1 cellular context compared by ENCODE assay signal in the genomic region with DNA sequence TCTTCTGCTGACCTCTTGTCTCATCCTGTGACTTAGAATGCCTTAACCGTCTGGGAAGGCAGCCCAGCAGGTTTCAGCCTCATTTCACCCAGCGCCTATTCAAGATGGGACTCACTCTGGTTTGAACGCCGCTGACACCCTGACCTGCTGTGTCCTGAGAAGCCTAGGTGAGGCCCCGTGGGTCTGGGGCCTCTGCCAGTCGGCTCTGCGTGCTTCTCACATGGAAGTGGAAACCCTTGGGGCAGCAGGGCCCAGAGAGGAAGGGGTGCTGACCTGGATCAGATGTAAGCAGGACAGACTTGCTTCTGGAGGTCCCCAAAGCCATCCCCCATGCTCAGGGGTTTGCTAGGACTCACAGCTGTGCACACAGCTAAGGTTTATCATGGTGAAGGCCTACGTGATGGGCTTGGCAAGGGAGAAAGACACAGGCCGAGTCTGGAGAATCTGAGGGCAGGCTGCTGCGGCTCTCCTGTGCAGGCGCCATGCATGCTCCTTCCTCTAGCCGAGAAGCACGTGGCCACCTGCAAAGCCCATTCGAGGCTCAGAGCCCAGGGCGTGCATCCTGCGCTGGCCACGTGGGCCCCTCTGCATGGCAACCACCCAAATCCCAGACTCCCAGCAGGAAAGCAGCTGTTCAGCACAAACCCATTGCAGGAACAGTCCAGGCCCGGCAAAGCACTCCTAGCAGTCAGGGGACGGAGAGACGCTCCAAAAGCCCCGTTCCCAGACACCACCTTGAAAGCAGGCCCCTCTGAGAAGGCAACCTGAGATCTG.
TF ChIP-seq lines count a peak whose summit lies in the region.

No MANE protein-coding gene starts in this region.

TF ChIP-seq in SK-N-SH treated with all-trans-retinoic acid at 6 μM for 48 hours, 23 proteins besides CTCF, POLR2A, EP300 and RAD21 (continued from another document):
- TF ChIP-seq CSRNP3 (CRISPR knock-in tag; IDR thresholded peaks at IDR 0.05): no peak
